ENCODE assay signal across 12 cellular contexts in genomic region chr15:37059051-37059450, GRCh38. TPM values are rescaled to one million over a fixed set of nuclear protein-coding genes. Genes with fewer than 3 reads are reported as not detected.
A peak's percentile ranks its signal among the peaks of the same experiment; 100 is the strongest.
DNase-seq lines count a peak whose midpoint lies in the region; FAIRE-seq and TF ChIP-seq lines count a peak whose summit lies in the region.
"Had no signal": no experiment of that assay in that cellular context is flagged by ENCODE, and none has a peak within 500 bp of the region (broad histone marks: within the 10 kb centered on the region; RNA-seq: fewer than 3 reads in every experiment).

No MANE protein-coding gene starts in this region.

- peaks cover 34% of the 10 kb centered on the region for H3F3A ChIP-seq in neural progenitor cell (ENCODE audit: low read depth)

- H2AFZ ChIP-seq in neural progenitor cell (replicated peaks), result no peak overlapping the region
- H2AFZ ChIP-seq: GM23338, parathyroid adenoma had no signal

- H3K4me1 ChIP-seq in uterus (no peaks in the 10 kb centered on the region), neural progenitor cell (peaks cover 43% of the 10 kb centered on the region)
- H3K4me1 ChIP-seq: parathyroid adenoma had no signal

- H3K36me3 Mint-ChIP-seq in activated CD4-positive, alpha-beta memory T cell treated with anti-CD3 and anti-CD28 coated beads, Interleukin-2, amount 10 ng/mL, durations not matched to agents 7 days and 5 days (ENCODE audit: low read depth), result no peaks in the 10 kb centered on the region
- H3K36me3 Mint-ChIP-seq in neural progenitor cell, result no peaks in the 10 kb centered on the region
- no peaks in the 10 kb centered on the region for H3K36me3 Mint-ChIP-seq in T-helper 2 cell treated with Interferon-gamma antibody and Interleukin-4, amounts not matched to agents 5 μg/mL and 100 μg/mL, for 36 hours (ENCODE audit: low read depth)

- H3K27ac ChIP-seq in uterus (peak overlapping the region; percentile 78 to 80), neural progenitor cell (no peak overlapping the region)
- H3K27ac ChIP-seq: parathyroid adenoma had no signal

- H3K4me3 Mint-ChIP-seq in activated CD4-positive, alpha-beta memory T cell treated with anti-CD3 and anti-CD28 coated beads, Interleukin-2, amount 10 ng/mL, durations not matched to agents 7 days and 5 days, result no peak overlapping the region
- H3K4me3 Mint-ChIP-seq in neural progenitor cell, result no peak overlapping the region
- H3K4me3 Mint-ChIP-seq in T-helper 2 cell treated with Interferon-gamma antibody and Interleukin-4, amounts not matched to agents 5 μg/mL and 100 μg/mL, for 36 hours, result no peak overlapping the region
- H3K4me3 Mint-ChIP-seq: activated T-cell treated with anti-CD3 and anti-CD28 coated beads, Interleukin-2, amount 50 U/mL, for 24 hours; GM23338 had no signal

- no peaks in the 10 kb centered on the region for H3K36me3 ChIP-seq in uterus
- H3K36me3 ChIP-seq in neural progenitor cell, result no peaks in the 10 kb centered on the region

- no peak overlapping the region for H3K4me2 ChIP-seq in neural progenitor cell
- H3K4me2 ChIP-seq: GM23338 had no signal

- no peaks in the 10 kb centered on the region for H3K79me2 ChIP-seq in neural progenitor cell (ENCODE audit: low read depth)
- H3K79me2 ChIP-seq: parathyroid adenoma had no signal

- TF ChIP-seq POLR2A in uterus (IDR thresholded peaks at IDR 0.05), result no peak

- peak; percentile 26 for FAIRE-seq in endometrium (lab: Jason Lieb, UNC)

- no peaks in the 10 kb centered on the region for H4K20me1 ChIP-seq in neural progenitor cell (ENCODE audit: low read depth)

- H3K9ac ChIP-seq in neural progenitor cell, result no peak overlapping the region
- H3K9ac ChIP-seq: parathyroid adenoma had no signal

- H3K9me3 ChIP-seq in uterus (no peaks in the 10 kb centered on the region), neural progenitor cell (ENCODE audit: low read depth) (no peaks in the 10 kb centered on the region)

- POLR2A ChIA-PET in activated CD4-positive, alpha-beta memory T cell treated with anti-CD3 and anti-CD28 coated beads, Interleukin-2, amount 10 ng/mL, durations not matched to agents 7 days and 5 days (lab: Charles Lee), result no interaction called here

- no peaks in the 10 kb centered on the region for H3K4me1 Mint-ChIP-seq in activated CD4-positive, alpha-beta memory T cell treated with anti-CD3 and anti-CD28 coated beads, Interleukin-2, amount 10 ng/mL, durations not matched to agents 7 days and 5 days
- H3K4me1 Mint-ChIP-seq in neural progenitor cell, result peaks cover 37% of the 10 kb centered on the region
- H3K4me1 Mint-ChIP-seq in T-helper 2 cell treated with Interferon-gamma antibody and Interleukin-4, amounts not matched to agents 5 μg/mL and 100 μg/mL, for 36 hours (ENCODE audit: low read depth), result no peaks in the 10 kb centered on the region

- CTCF ChIA-PET in activated CD4-positive, alpha-beta memory T cell treated with anti-CD3 and anti-CD28 coated beads, Interleukin-2, amount 10 ng/mL, durations not matched to agents 7 days and 5 days (lab: Charles Lee), result no interaction called here

- DNase-seq in NCI-H69 (lab: John Stamatoyannopoulos, UW) (peak; percentile 40), left kidney (ENCODE audit: low read depth, low spot score) (peak; percentile 41), uterus (no peak), neural progenitor cell (ENCODE audit: low spot score) (no peak)
- no peak for DNase-seq in activated CD4-positive, alpha-beta memory T cell treated with anti-CD3 and anti-CD28 coated beads, Interleukin-2, amount 10 ng/mL, durations not matched to agents 7 days and 5 days
- no peak for DNase-seq in T-helper 2 cell treated with Interferon-gamma antibody and Interleukin-4, amounts not matched to agents 5 μg/mL and 100 μg/mL, for 36 hours (ENCODE audit: low spot score)
- DNase-seq: activated T-cell treated with anti-CD3 and anti-CD28 coated beads, Interleukin-2, amount 50 U/mL, for 24 hours; cortex of kidney; DMS79 treated with DMSO at 0.1 percent for 48 hours had no signal

- no peaks in the 10 kb centered on the region for H3K9me3 Mint-ChIP-seq in activated CD4-positive, alpha-beta memory T cell treated with anti-CD3 and anti-CD28 coated beads, Interleukin-2, amount 10 ng/mL, durations not matched to agents 7 days and 5 days
- H3K9me3 Mint-ChIP-seq in neural progenitor cell, result no peaks in the 10 kb centered on the region
- H3K9me3 Mint-ChIP-seq in T-helper 2 cell treated with Interferon-gamma antibody and Interleukin-4, amounts not matched to agents 5 μg/mL and 100 μg/mL, for 36 hours, result no peaks in the 10 kb centered on the region
- H3K9me3 Mint-ChIP-seq: activated T-cell treated with anti-CD3 and anti-CD28 coated beads, Interleukin-2, amount 50 U/mL, for 24 hours; GM23338 had no signal

- H3K27ac Mint-ChIP-seq in activated CD4-positive, alpha-beta memory T cell treated with anti-CD3 and anti-CD28 coated beads, Interleukin-2, amount 10 ng/mL, durations not matched to agents 7 days and 5 days, result no peak overlapping the region
- H3K27ac Mint-ChIP-seq in neural progenitor cell, result no peak overlapping the region
- H3K27ac Mint-ChIP-seq in T-helper 2 cell treated with Interferon-gamma antibody and Interleukin-4, amounts not matched to agents 5 μg/mL and 100 μg/mL, for 36 hours, result no peak overlapping the region
- H3K27ac Mint-ChIP-seq: activated T-cell treated with anti-CD3 and anti-CD28 coated beads, Interleukin-2, amount 50 U/mL, for 24 hours; GM23338 had no signal

- TF ChIP-seq CTCF in uterus (IDR thresholded peaks at IDR 0.05) (no peak), neural progenitor cell (IDR thresholded peaks at IDR 0.05) (no peak)

- H3K27me3 ChIP-seq in uterus (no peaks in the 10 kb centered on the region), neural progenitor cell (no peaks in the 10 kb centered on the region)

- no peaks in the 10 kb centered on the region for H3K27me3 Mint-ChIP-seq in activated CD4-positive, alpha-beta memory T cell treated with anti-CD3 and anti-CD28 coated beads, Interleukin-2, amount 10 ng/mL, durations not matched to agents 7 days and 5 days
- peaks cover 10% of the 10 kb centered on the region for H3K27me3 Mint-ChIP-seq in neural progenitor cell (ENCODE audit: insufficient read depth, low read depth)
- H3K27me3 Mint-ChIP-seq in T-helper 2 cell treated with Interferon-gamma antibody and Interleukin-4, amounts not matched to agents 5 μg/mL and 100 μg/mL, for 36 hours (ENCODE audit: low read depth), result no peaks in the 10 kb centered on the region
- H3K27me3 Mint-ChIP-seq: activated T-cell treated with anti-CD3 and anti-CD28 coated beads, Interleukin-2, amount 50 U/mL, for 24 hours had no signal

- intact Hi-C loops in uterus (cut with DNase I; ENCODE audit: low total_unique reads), result no loop called here

- no peak overlapping the region for H3K4me3 ChIP-seq in uterus
- no peak overlapping the region for H3K4me3 ChIP-seq in neural progenitor cell
- H3K4me3 ChIP-seq: GM23338 had no signal

RNA-seq across cellular contexts. Expression of gene MEIS2, which starts 41.3 kb away (rescaled TPM):
- 100 to 1,000 TPM in 2 of 4 donors, 10 to 100 TPM in 2; 84.0 to 184 (median 112) TPM for total RNA-seq in uterus
- not detected for total RNA-seq in activated CD4-positive, alpha-beta memory T cell treated with anti-CD3 and anti-CD28 coated beads, Interleukin-2, amount 10 ng/mL, durations not matched to agents 7 days and 5 days
- total RNA-seq in neural progenitor cell (ENCODE audit: low replicate concordance), result 18.3 and 21.5 TPM in 2 replicates
- total RNA-seq: GM23338 had no signal

Comparison
In these comparisons a context has a peak if more than half of its experiments do, and no peak if none do; other contexts are left out.
1. DNase-seq: peak in NCI-H69 (single experiment) and left kidney (single experiment); none in uterus (0 of 2), activated CD4-positive, alpha-beta memory T cell treated with anti-CD3 and anti-CD28 coated beads, Interleukin-2, amount 10 ng/mL, durations not matched to agents 7 days and 5 days (single experiment), neural progenitor cell (single experiment) and T-helper 2 cell treated with Interferon-gamma antibody and Interleukin-4, amounts not matched to agents 5 μg/mL and 100 μg/mL, for 36 hours (single experiment).
2. RNA of gene MEIS2, which starts 41.3 kb away (total RNA-seq): 84.0 to 184 TPM in uterus and 18.3 to 21.5 TPM in neural progenitor cell; not detected in activated CD4-positive, alpha-beta memory T cell treated with anti-CD3 and anti-CD28 coated beads, Interleukin-2, amount 10 ng/mL, durations not matched to agents 7 days and 5 days; every median in the first group is over 10 times any median in the second.